23 cellular contexts compared by ENCODE assay signal in genomic region chr17:37801131-37801530, GRCh38. TPM values are rescaled to one million over a fixed set of nuclear protein-coding genes. Genes with fewer than 3 reads are reported as not detected.
"Had no signal": no experiment of that assay in that cellular context is flagged by ENCODE, and none has a peak within 500 bp of the region (broad histone marks: within the 10 kb centered on the region; RNA-seq: fewer than 3 reads in every experiment).

No MANE protein-coding gene starts in this region.

- H3K9ac ChIP-seq: neural progenitor cell had no signal

- H3K4me3 ChIP-seq: esophagus squamous epithelium, gastroesophageal sphincter, neural progenitor cell, ovary, right atrium auricular region, testis, tibial nerve, upper lobe of right lung, vagina had no signal

- ATAC-seq: gastroesophageal sphincter; left colon; naive thymus-derived CD8-positive, alpha-beta T cell; upper lobe of right lung had no signal

- H3K9me3 Mint-ChIP-seq: dendritic cell treated with granulocyte-macrophage colony-stimulating factor and Interleukin-4, amounts not matched to agents 40 ng/mL and 50 ng/mL, for 4 days; immature natural killer cell; naive thymus-derived CD8-positive, alpha-beta T cell; stimulated activated naive CD8-positive, alpha-beta T cell treated with anti-CD3 and anti-CD28 coated beads, Interleukin-15, Interleukin-2, amounts not matched to agents 100 ng/mL and 50 ng/mL, for 24 hours had no signal

- H3K27ac ChIP-seq: esophagus squamous epithelium, gastroesophageal sphincter, neural progenitor cell, ovary, right atrium auricular region, testis, tibial nerve, upper lobe of right lung, vagina had no signal

- H3K27me3 ChIP-seq: neural progenitor cell, ovary, right atrium auricular region, testis, tibial nerve, vagina had no signal

- H3K4me2 ChIP-seq: neural progenitor cell had no signal

- H3K36me3 Mint-ChIP-seq: immature natural killer cell; naive thymus-derived CD8-positive, alpha-beta T cell; neural progenitor cell had no signal

- H3K4me1 ChIP-seq: esophagus squamous epithelium, gastroesophageal sphincter, right atrium auricular region, testis, vagina had no signal

- H3K4me1 Mint-ChIP-seq: immature natural killer cell had no signal

- H3K27ac Mint-ChIP-seq: dendritic cell treated with granulocyte-macrophage colony-stimulating factor and Interleukin-4, amounts not matched to agents 40 ng/mL and 50 ng/mL, for 4 days; immature natural killer cell; naive thymus-derived CD8-positive, alpha-beta T cell; neural progenitor cell; stimulated activated naive CD8-positive, alpha-beta T cell treated with anti-CD3 and anti-CD28 coated beads, Interleukin-15, Interleukin-2, amounts not matched to agents 100 ng/mL and 50 ng/mL, for 24 hours had no signal

- DNase-seq: esophagus squamous epithelium; foreskin fibroblast; immature natural killer cell; left colon; naive thymus-derived CD8-positive, alpha-beta T cell; nucleus accumbens; ovary; small intestine; stimulated activated CD4-positive, alpha-beta T cell treated with anti-CD3 and anti-CD28 coated beads, Interleukin-12 subunit alpha, Interleukin-12 subunit beta, amount 100 ng/mL, for 4 hours; testis; upper lobe of right lung had no signal

- H3K9me3 ChIP-seq: esophagus squamous epithelium, ovary, right atrium auricular region, testis, upper lobe of right lung, vagina had no signal

- H2AFZ ChIP-seq: neural progenitor cell had no signal

- H3K36me3 ChIP-seq: esophagus squamous epithelium, gastroesophageal sphincter, neural progenitor cell, ovary, right atrium auricular region, tibial nerve, upper lobe of right lung, vagina had no signal

- H3K4me3 Mint-ChIP-seq: dendritic cell treated with granulocyte-macrophage colony-stimulating factor and Interleukin-4, amounts not matched to agents 40 ng/mL and 50 ng/mL, for 4 days; immature natural killer cell; naive thymus-derived CD8-positive, alpha-beta T cell; neural progenitor cell; stimulated activated naive CD8-positive, alpha-beta T cell treated with anti-CD3 and anti-CD28 coated beads, Interleukin-15, Interleukin-2, amounts not matched to agents 100 ng/mL and 50 ng/mL, for 24 hours had no signal

RNA-seq across cellular contexts. Expression of gene HNF1B, which starts 56.3 kb away (rescaled TPM):
- total RNA-seq: esophagus squamous epithelium; gastroesophageal sphincter; lung microvascular endothelial cell; mesenteric fat pad; mononuclear cell; naive thymus-derived CD8-positive, alpha-beta T cell; posterior vena cava; right atrium auricular region; tibial nerve; vagina had no signal
- polyA plus RNA-seq: immature natural killer cell; keratinocyte; naive thymus-derived CD8-positive, alpha-beta T cell had no signal
